8 cellular contexts compared by ENCODE assay signal in the genomic region with DNA sequence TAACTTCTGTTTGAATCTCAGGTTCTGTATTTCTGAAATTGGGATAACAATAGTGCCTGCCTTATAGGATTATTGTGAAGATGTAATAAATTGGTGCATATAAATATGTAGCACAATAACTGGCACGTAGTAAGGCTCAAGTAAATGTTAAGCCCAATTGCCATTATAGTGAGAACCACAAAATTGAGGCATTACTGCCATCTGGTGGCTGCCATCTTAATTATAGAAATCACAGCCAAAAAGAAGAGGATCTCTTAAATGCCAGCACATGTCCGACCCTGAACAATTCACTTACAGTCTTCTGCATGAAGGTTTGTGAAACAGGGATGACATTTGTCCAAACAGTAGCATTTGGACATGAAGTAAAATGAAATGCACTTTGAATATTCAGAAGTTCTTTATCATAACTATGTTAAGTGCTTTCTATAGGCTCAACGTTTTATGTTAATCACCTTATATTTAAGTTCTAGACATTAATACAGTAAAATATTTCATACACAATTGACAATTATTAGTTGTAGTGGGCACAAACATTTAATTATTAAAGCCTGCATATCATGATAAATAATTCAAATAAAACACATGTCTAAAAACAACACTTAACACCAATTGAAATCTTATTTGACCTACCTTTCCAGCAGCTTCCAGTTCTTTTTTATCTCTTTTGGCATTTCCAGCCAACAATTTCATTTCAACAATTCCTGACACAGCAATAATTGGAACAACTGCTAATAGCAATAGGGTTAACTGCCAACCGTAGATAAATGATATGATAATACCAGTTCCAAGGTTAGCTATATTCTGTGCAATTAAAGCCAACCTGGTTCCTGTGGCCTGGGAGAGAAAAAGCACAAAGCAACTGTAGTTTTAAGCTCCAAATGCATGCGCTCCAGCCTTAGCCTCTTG. TPM values are rescaled to one million over a fixed set of nuclear protein-coding genes. Genes with fewer than 3 reads are reported as not detected.
DNase-seq lines count a peak whose midpoint lies in the region; ATAC-seq and TF ChIP-seq lines count a peak whose summit lies in the region.

No MANE protein-coding gene starts in this region.

- H3K4me3 ChIP-seq in epithelial cell of esophagus (ENCODE audit: low read length) (no peak overlapping the region), stomach (no peak overlapping the region)
- no peak overlapping the region for H3K4me3 ChIP-seq in naive thymus-derived CD4-positive, alpha-beta T cell (ENCODE audit: low read length)

- no peaks in the 10 kb centered on the region for H3K4me1 Mint-ChIP-seq in CD14-positive monocyte
- H3K4me1 Mint-ChIP-seq in naive thymus-derived CD4-positive, alpha-beta T cell: no peaks in the 10 kb centered on the region

- H3K9me3 ChIP-seq in naive thymus-derived CD4-positive, alpha-beta T cell (ENCODE audit: control insufficient read depth in 2 of 3, low read length in 3 of 3): no peaks in the 10 kb centered on the region
- no peaks in the 10 kb centered on the region for H3K9me3 ChIP-seq in stomach

- TF ChIP-seq CTCF in CD14-positive monocyte (IDR thresholded peaks at IDR 0.05) (peak; percentile 80), epithelial cell of esophagus (IDR thresholded peaks at IDR 0.05; ENCODE audit: insufficient read depth, low read depth, low read length, missing control alignments) (peak; percentile 66), stomach (IDR thresholded peaks at IDR 0.05) (peak in 5 of 7 experiments; percentile 38 to 75 (median 68))

- intact Hi-C loops in CD14-positive monocyte (cut with micrococcal nuclease) (loop anchor here (2.0 to 5.0 kb wide), 2 partner anchors 104 to 105 kb away; no protein-coding TSS in a partner anchor), stomach (cut with DNase I; ENCODE audit: low total_unique reads) (loop anchor here (5.0 kb wide), 1 partner anchor 105 kb away; no protein-coding TSS in a partner anchor)
- intact Hi-C loops in naive thymus-derived CD4-positive, alpha-beta T cell (cut with micrococcal nuclease): loop anchor here (1.0 to 5.0 kb wide), 11 partner anchors 72 to 503 kb away; a partner anchor contains a TSS

- H3K4me3 Mint-ChIP-seq in CD14-positive monocyte: no peak overlapping the region
- H3K4me3 Mint-ChIP-seq in naive thymus-derived CD4-positive, alpha-beta T cell: no peak overlapping the region

- POLR2A ChIA-PET in naive thymus-derived CD4-positive, alpha-beta T cell (lab: Charles Lee): no interaction called here

- H3K36me3 Mint-ChIP-seq in CD14-positive monocyte: no peaks in the 10 kb centered on the region
- H3K36me3 Mint-ChIP-seq in naive thymus-derived CD4-positive, alpha-beta T cell: no peaks in the 10 kb centered on the region

- DNase-seq in CD14-positive monocyte (ENCODE audit: low spot score): no peak
- DNase-seq in HPDE6-E6E7 (ENCODE audit: extremely low spot score): peak; percentile 27
- DNase-seq in NOMO-1 treated with dmso at 0.1 percent for 144 hours (lab: John Stamatoyannopoulos, UW; ENCODE audit: unreplicated experiment): peak; percentile 42
- peak; percentile 28 for DNase-seq in activated CD8-positive, alpha-beta memory T cell treated with anti-CD3 and anti-CD28 coated beads, Interleukin-2, amount 50 U/mL, for 1 hour (ENCODE audit: extremely low read depth)
- DNase-seq in epithelial cell of esophagus (ENCODE audit: low read depth): peak; percentile 73
- peak in 8 of 9 donors; percentile 43 to 73 (median 63) for DNase-seq in naive thymus-derived CD4-positive, alpha-beta T cell
- peak; percentile 67 for DNase-seq in stomach

- no peaks in the 10 kb centered on the region for H3K27me3 ChIP-seq in naive thymus-derived CD4-positive, alpha-beta T cell (ENCODE audit: control insufficient read depth in 2 of 2, insufficient read depth in 2 of 2, low read length in 2 of 2)
- no peaks in the 10 kb centered on the region for H3K27me3 ChIP-seq in stomach

- CTCF ChIA-PET in naive thymus-derived CD4-positive, alpha-beta T cell (lab: Charles Lee): interaction anchor here (0.8 to 2.9 kb wide), 11 partner anchors 12 to 492 kb away, joined by 3 to 16 read pairs (median 3); no protein-coding TSS in a partner anchor

- H3K9me3 Mint-ChIP-seq in CD14-positive monocyte: no peaks in the 10 kb centered on the region
- no peaks in the 10 kb centered on the region for H3K9me3 Mint-ChIP-seq in naive thymus-derived CD4-positive, alpha-beta T cell

- TF ChIP-seq POLR2A in stomach (IDR thresholded peaks at IDR 0.05): no peak

- H3K27ac ChIP-seq in naive thymus-derived CD4-positive, alpha-beta T cell (ENCODE audit: low read depth, low read length): no peak overlapping the region
- no peak overlapping the region for H3K27ac ChIP-seq in stomach

- no peak for TF ChIP-seq EP300 in stomach (IDR thresholded peaks at IDR 0.05)

- no peaks in the 10 kb centered on the region for H3K36me3 ChIP-seq in naive thymus-derived CD4-positive, alpha-beta T cell (ENCODE audit: control insufficient read depth in 2 of 3, insufficient read depth in 3 of 3, low read length in 3 of 3)
- no peaks in the 10 kb centered on the region for H3K36me3 ChIP-seq in stomach

- no peaks in the 10 kb centered on the region for H3K4me1 ChIP-seq in naive thymus-derived CD4-positive, alpha-beta T cell (ENCODE audit: control insufficient read depth in 2 of 2, insufficient read depth in 2 of 2, low read length in 2 of 2)
- H3K4me1 ChIP-seq in stomach: peaks cover 0 to 7% (median 0%) of the 10 kb centered on the region in 4 donors

- WGBS in stomach, 5 donors: 38 to 46% (median 42%) methylated on average over 5 of the region's 5 CpGs

- H3K27me3 Mint-ChIP-seq in CD14-positive monocyte (ENCODE audit: low read depth in 3 of 3): no peaks in the 10 kb centered on the region
- H3K27me3 Mint-ChIP-seq in naive thymus-derived CD4-positive, alpha-beta T cell: peaks cover 0 to 7% (median 0%) of the 10 kb centered on the region in 5 donors

- ATAC-seq in GM19372 (IDR thresholded peaks at IDR 0.05; ENCODE audit: low read depth, unreplicated experiment): peak; percentile 80
- ATAC-seq in naive thymus-derived CD4-positive, alpha-beta T cell: peak; percentile 82

- no peak overlapping the region for H3K27ac Mint-ChIP-seq in CD14-positive monocyte
- no peak overlapping the region for H3K27ac Mint-ChIP-seq in naive thymus-derived CD4-positive, alpha-beta T cell

RNA-seq across cellular contexts. Expression of a gene that starts 58.5 kb away (rescaled TPM):
- polyA plus RNA-seq in CD14-positive monocyte (not detected), stomach (under 1 TPM in 1 of 3 donors, not detected in 2; 0.25 TPM)
- 1 to 10 TPM in 1 of 5 experiments, under 1 TPM in 3, not detected in 1; 0.27 to 1.5 (median 0.71) TPM for total RNA-seq in naive thymus-derived CD4-positive, alpha-beta T cell
- not detected for polyA plus RNA-seq in naive thymus-derived CD4-positive, alpha-beta T cell
- 1 to 10 TPM in 2 of 5 donors, not detected in 3; 1.0 to 1.5 TPM for total RNA-seq in stomach
